ENCODE assay signal across 1 cellular context in the genomic region with DNA sequence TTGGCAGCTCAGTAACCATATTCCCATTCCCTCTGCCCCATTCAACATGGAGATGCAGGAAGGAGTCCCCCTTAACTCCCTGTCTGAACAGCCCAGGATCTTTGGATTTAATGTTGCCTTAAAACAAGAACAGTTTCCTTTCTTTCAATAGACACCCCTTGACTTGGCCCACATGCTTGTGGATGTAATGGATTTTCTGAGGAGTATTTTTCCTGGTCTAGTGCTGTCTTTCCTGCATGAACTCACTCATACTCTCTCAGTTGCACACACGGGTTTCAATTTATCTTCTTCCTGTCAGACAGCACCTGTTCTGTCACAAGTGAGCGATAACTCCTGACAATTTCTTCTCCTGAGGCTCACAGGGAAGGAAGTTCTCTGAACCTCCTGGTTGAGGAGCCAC.
TF ChIP-seq lines count a peak whose summit lies in the region.

No MANE protein-coding gene starts in this region.

TF ChIP-seq in K562, 482 proteins besides CTCF, POLR2A, EP300 and RAD21 (continued from another document):
- TF ChIP-seq MGA (IDR thresholded peaks at IDR 0.05) (no peak), KLF13 (tag; IDR thresholded peaks at IDR 0.05; ENCODE audit: borderline replicate concordance, low read depth) (no peak), ZNF639 (CRISPR knock-in tag; conservative IDR thresholded peaks at IDR 0.05 in 1 of 2, IDR thresholded peaks at IDR 0.05 in 1 of 2) (no peak), ILF3 (IDR thresholded peaks at IDR 0.05; ENCODE audit: borderline replicate concordance) (no peak), MEF2D (tag; conservative IDR thresholded peaks at IDR 0.05; ENCODE audit: low read depth) (no peak), ZNF696 (CRISPR knock-in tag; conservative IDR thresholded peaks at IDR 0.05) (no peak), SMC3 (conservative IDR thresholded peaks at IDR 0.05; ENCODE audit: insufficient read depth, low read depth, low read length) (no peak), TAF15 (IDR thresholded peaks at IDR 0.05; ENCODE audit: low read depth, low read length) (no peak), CEBPB (tag; IDR thresholded peaks at IDR 0.05) (no peak)
- TF ChIP-seq, protein P1, sequence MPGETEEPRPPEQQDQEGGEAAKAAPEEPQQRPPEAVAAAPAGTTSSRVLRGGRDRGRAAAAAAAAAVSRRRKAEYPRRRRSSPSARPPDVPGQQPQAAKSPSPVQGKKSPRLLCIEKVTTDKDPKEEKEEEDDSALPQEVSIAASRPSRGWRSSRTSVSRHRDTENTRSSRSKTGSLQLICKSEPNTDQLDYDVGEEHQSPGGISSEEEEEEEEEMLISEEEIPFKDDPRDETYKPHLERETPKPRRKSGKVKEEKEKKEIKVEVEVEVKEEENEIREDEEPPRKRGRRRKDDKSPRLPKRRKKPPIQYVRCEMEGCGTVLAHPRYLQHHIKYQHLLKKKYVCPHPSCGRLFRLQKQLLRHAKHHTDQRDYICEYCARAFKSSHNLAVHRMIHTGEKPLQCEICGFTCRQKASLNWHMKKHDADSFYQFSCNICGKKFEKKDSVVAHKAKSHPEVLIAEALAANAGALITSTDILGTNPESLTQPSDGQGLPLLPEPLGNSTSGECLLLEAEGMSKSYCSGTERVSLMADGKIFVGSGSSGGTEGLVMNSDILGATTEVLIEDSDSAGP (CRISPR knock-in tag; IDR thresholded peaks at IDR 0.05) = no peak
